Comparison of ENCODE assay signal across 31 cellular contexts in the genomic region with DNA sequence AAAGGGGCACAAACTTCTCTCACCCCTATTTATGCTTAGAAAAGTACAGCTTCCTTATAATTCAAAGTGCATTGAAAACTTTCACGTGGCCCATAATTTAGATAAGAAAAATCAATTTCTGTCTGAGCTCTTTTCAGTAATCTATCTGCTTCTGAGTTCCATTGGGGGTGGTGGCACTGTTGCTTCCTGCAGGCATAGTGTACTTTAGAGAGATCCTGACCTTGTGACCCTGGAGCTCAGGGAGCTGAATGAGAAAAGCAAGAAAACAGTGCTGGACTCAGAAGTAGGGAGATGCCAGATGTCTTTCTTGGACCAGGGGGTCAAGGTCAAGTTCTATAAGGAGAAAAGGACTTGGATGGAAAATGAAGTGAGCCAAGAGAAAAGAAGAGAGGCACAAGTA.
"Had no signal": no experiment of that assay in that cellular context is flagged by ENCODE, and none has a peak within 500 bp of the region (broad histone marks: within the 10 kb centered on the region; RNA-seq: fewer than 3 reads in every experiment).

No MANE protein-coding gene starts in this region.

- H3K36me3 ChIP-seq: gastrocnemius medialis, heart left ventricle, ovary, stomach, thyroid gland had no signal

- H3K4me2 ChIP-seq: hepatocyte had no signal

- H3K4me3 ChIP-seq: dorsolateral prefrontal cortex, gastrocnemius medialis, heart left ventricle, hepatocyte, lung, mucosa of descending colon, ovary, stomach, thyroid gland had no signal

- H3K9me3 Mint-ChIP-seq: endodermal cell; nephron; stimulated activated effector memory CD8-positive, alpha-beta T cell treated with anti-CD3 and anti-CD28 coated beads, Interleukin-12 subunit alpha, Interleukin-12 subunit beta, amount 100 ng/mL, for 72 hours had no signal

- H3K27me3 ChIP-seq: dorsolateral prefrontal cortex, gastrocnemius medialis, heart left ventricle, hepatocyte, ovary, stomach, thyroid gland had no signal

- H3K27me3 Mint-ChIP-seq: memory B cell had no signal

- H3K4me1 Mint-ChIP-seq: memory B cell; naive thymus-derived CD4-positive, alpha-beta T cell; stimulated activated effector memory CD8-positive, alpha-beta T cell treated with anti-CD3 and anti-CD28 coated beads, Interleukin-12 subunit alpha, Interleukin-12 subunit beta, amount 100 ng/mL, for 72 hours had no signal

- H3K27ac ChIP-seq: dorsolateral prefrontal cortex, epithelial cell of prostate, gastrocnemius medialis, heart left ventricle, hepatocyte, ovary, stomach, thyroid gland had no signal

- H3K36me3 Mint-ChIP-seq: memory B cell; mesothelial cell of epicardium; naive thymus-derived CD4-positive, alpha-beta T cell; stimulated activated effector memory CD8-positive, alpha-beta T cell treated with anti-CD3 and anti-CD28 coated beads, Interleukin-12 subunit alpha, Interleukin-12 subunit beta, amount 100 ng/mL, for 72 hours had no signal

- FAIRE-seq: colon had no signal

- H3K79me2 ChIP-seq: hepatocyte had no signal

- H3K4me3 Mint-ChIP-seq: endodermal cell; memory B cell; mesothelial cell of epicardium; naive thymus-derived CD4-positive, alpha-beta T cell; nephron; stimulated activated effector memory CD8-positive, alpha-beta T cell treated with anti-CD3 and anti-CD28 coated beads, Interleukin-12 subunit alpha, Interleukin-12 subunit beta, amount 100 ng/mL, for 72 hours had no signal

- ATAC-seq: esophagus mucosa; gastrocnemius medialis; heart left ventricle; left cardiac atrium; left ventricle myocardium superior; mucosa of descending colon; naive thymus-derived CD4-positive, alpha-beta T cell; sciatic nerve; stimulated activated effector memory CD8-positive, alpha-beta T cell treated with anti-CD3 and anti-CD28 coated beads, Interleukin-12 subunit alpha, Interleukin-12 subunit beta, amount 100 ng/mL, for 72 hours had no signal

- H3K27ac Mint-ChIP-seq: endodermal cell; memory B cell; mesothelial cell of epicardium; naive thymus-derived CD4-positive, alpha-beta T cell; nephron; stimulated activated effector memory CD8-positive, alpha-beta T cell treated with anti-CD3 and anti-CD28 coated beads, Interleukin-12 subunit alpha, Interleukin-12 subunit beta, amount 100 ng/mL, for 72 hours had no signal

- H2AFZ ChIP-seq: hepatocyte had no signal

- DNase-seq: central memory CD4-positive, alpha-beta T cell; dorsolateral prefrontal cortex; effector CD8-positive, alpha-beta T cell; endodermal cell; foreskin fibroblast; gastrocnemius medialis; heart left ventricle; left cardiac atrium; left ventricle myocardium superior; mucosa of descending colon; naive thymus-derived CD4-positive, alpha-beta T cell; occipital lobe; ovary; posterior cingulate gyrus; retina; stimulated activated CD4-positive, alpha-beta T cell treated with anti-CD3 and anti-CD28 coated beads, Interleukin-2, amount 100 ng/mL, for 24 hours; stimulated activated CD4-positive, alpha-beta T cell treated with anti-CD3 and anti-CD28 coated beads, Interleukin-4, amount 100 ng/mL, for 24 hours; stimulated activated naive CD4-positive, alpha-beta T cell treated with Interleukin-2 at 50 U/mL for 16 hours; stomach; thyroid gland; trophoblast cell had no signal

- H3K4me1 ChIP-seq: stomach had no signal

- H3K9me3 ChIP-seq: gastrocnemius medialis, heart left ventricle, mucosa of descending colon, ovary, stomach, thyroid gland had no signal
